ENCODE assay signal across 14 cellular contexts in genomic region chr7:127865466-127865865, GRCh38.
DNase-seq lines count a peak whose midpoint lies in the region; ATAC-seq, FAIRE-seq and TF ChIP-seq lines count a peak whose summit lies in the region.
"Had no signal": no experiment of that assay in that cellular context is flagged by ENCODE, and none has a peak within 500 bp of the region (broad histone marks: within the 10 kb centered on the region; RNA-seq: fewer than 3 reads in every experiment).

No MANE protein-coding gene starts in this region.

- ATAC-seq in HG03460 (IDR thresholded peaks at IDR 0.05; ENCODE audit: unreplicated experiment): no peak

- H3K4me1 Mint-ChIP-seq in osteocyte (ENCODE audit: unreplicated experiment): peaks cover 25% of the 10 kb centered on the region

- no peak overlapping the region for H3K4me3 ChIP-seq in fibroblast of pulmonary artery (replicated peaks; ENCODE audit: low read depth, low read length)
- H3K4me3 ChIP-seq: spleen had no signal

- no peaks in the 10 kb centered on the region for H3K9me3 Mint-ChIP-seq in osteocyte (ENCODE audit: unreplicated experiment)
- H3K9me3 Mint-ChIP-seq: activated CD4-positive, alpha-beta T cell treated with anti-CD3 and anti-CD28 coated beads, Interleukin-2, amount 10 ng/mL, durations not matched to agents 7 days and 5 days; dendritic cell treated with granulocyte-macrophage colony-stimulating factor and Interleukin-4, amounts not matched to agents 40 ng/mL and 50 ng/mL, for 4 days had no signal

- H3K27me3 Mint-ChIP-seq in osteocyte (ENCODE audit: unreplicated experiment): no peaks in the 10 kb centered on the region
- H3K27me3 Mint-ChIP-seq: activated CD4-positive, alpha-beta T cell treated with anti-CD3 and anti-CD28 coated beads, Interleukin-2, amount 10 ng/mL, durations not matched to agents 7 days and 5 days; dendritic cell treated with granulocyte-macrophage colony-stimulating factor and Interleukin-4, amounts not matched to agents 40 ng/mL and 50 ng/mL, for 4 days; naive B cell had no signal

- H3K27ac Mint-ChIP-seq in osteocyte (ENCODE audit: unreplicated experiment): peak overlapping the region; percentile 31
- H3K27ac Mint-ChIP-seq: activated CD4-positive, alpha-beta T cell treated with anti-CD3 and anti-CD28 coated beads, Interleukin-2, amount 10 ng/mL, durations not matched to agents 7 days and 5 days; dendritic cell treated with granulocyte-macrophage colony-stimulating factor and Interleukin-4, amounts not matched to agents 40 ng/mL and 50 ng/mL, for 4 days had no signal

- no peaks in the 10 kb centered on the region for H3K36me3 Mint-ChIP-seq in osteocyte (ENCODE audit: unreplicated experiment)
- H3K36me3 Mint-ChIP-seq: naive B cell had no signal

- DNase-seq in H4 (ENCODE audit: low spot score) (peak; percentile 78), SW480 (ENCODE audit: low spot score) (peak; percentile 13), fibroblast of pulmonary artery (ENCODE audit: low read depth) (peak; percentile 81), osteocyte (ENCODE audit: extremely low spot score, unreplicated experiment) (no peak), NCI-H128 (lab: John Stamatoyannopoulos, UW; ENCODE audit: unreplicated experiment) (no peak), D721Med (ENCODE audit: insufficient read length, low spot score) (no peak)
- DNase-seq in activated T-cell treated with anti-CD3 and anti-CD28 coated beads, Interleukin-2, amount 50 U/mL, for 48 hours: no peak
- DNase-seq: activated CD4-positive, alpha-beta T cell treated with anti-CD3 and anti-CD28 coated beads, Interleukin-2, amount 10 ng/mL, durations not matched to agents 7 days and 5 days; activated naive CD4-positive, alpha-beta T cell treated with anti-CD3 and anti-CD28 coated beads, Interleukin-2, amount 50 U/mL, for 16 hours; naive B cell; NCI-H1105; spleen had no signal

- no peak for FAIRE-seq in D721Med (lab: Jason Lieb, UNC)

- H3K4me3 Mint-ChIP-seq in osteocyte (ENCODE audit: unreplicated experiment): no peak overlapping the region
- H3K4me3 Mint-ChIP-seq: activated CD4-positive, alpha-beta T cell treated with anti-CD3 and anti-CD28 coated beads, Interleukin-2, amount 10 ng/mL, durations not matched to agents 7 days and 5 days; dendritic cell treated with granulocyte-macrophage colony-stimulating factor and Interleukin-4, amounts not matched to agents 40 ng/mL and 50 ng/mL, for 4 days; naive B cell had no signal

- no peak for TF ChIP-seq CTCF in fibroblast of pulmonary artery (IDR thresholded peaks at IDR 0.05; ENCODE audit: low read length, missing control alignments)
- TF ChIP-seq CTCF in osteocyte (IDR thresholded peaks at IDR 0.05): no peak
- no peak for TF ChIP-seq CTCF in D721Med (IDR thresholded peaks at IDR 0.05; ENCODE audit: insufficient read depth, missing control alignments)

Comparison
In these comparisons a context has a peak if more than half of its experiments do, and no peak if none do; other contexts are left out.
1. DNase-seq: peak in H4 (single experiment), SW480 (single experiment) and fibroblast of pulmonary artery (single experiment); none in osteocyte (single experiment), NCI-H128 (single experiment), D721Med (single experiment) and activated T-cell treated with anti-CD3 and anti-CD28 coated beads, Interleukin-2, amount 50 U/mL, for 48 hours (0 of 2).